9 cellular contexts compared by ENCODE assay signal in the genomic region with DNA sequence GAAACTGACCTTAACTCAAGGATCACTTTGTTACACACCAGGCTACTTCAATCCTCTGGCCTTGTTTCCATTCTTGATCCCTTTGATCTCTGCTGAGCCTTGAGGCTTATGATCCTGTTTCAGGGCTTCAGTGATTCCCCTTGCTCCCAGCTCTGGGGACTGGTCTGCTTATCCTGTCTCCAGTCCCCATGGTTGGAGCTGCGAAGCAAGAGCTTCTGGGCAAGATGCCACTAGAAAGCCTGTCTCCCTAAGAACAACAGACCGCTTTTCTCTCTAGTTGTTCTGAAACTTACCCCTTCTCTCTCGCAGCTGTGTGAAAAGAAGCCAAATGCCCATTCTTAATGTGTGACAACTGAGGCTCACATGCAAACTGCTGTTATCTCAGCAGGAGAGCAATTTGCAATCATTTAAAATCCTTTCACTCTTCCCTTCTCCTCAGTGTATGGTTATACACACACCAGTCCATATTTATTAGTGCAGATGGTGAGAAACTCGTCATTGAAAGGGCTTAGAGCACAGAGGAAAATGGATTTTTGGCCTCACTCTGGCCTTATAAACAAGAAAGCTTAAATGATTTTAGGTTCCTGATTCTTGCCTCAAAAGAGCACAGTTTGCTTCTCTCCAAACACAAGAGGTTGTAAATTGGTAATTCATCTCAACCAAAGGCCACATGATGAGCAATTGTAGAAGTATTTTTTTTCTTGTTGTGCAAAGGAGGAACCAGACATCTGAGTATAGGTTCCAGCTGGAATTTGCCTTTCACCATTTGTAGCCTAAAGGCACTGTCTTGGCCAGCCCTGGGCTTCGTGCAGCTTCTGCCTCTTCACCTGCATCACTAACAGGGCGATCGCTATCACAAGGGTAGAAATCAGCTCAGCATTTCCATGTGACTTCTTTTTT.
DNase-seq lines count a peak whose midpoint lies in the region; ATAC-seq and TF ChIP-seq lines count a peak whose summit lies in the region.
"Had no signal": no experiment of that assay in that cellular context is flagged by ENCODE, and none has a peak within 500 bp of the region (broad histone marks: within the 10 kb centered on the region; RNA-seq: fewer than 3 reads in every experiment).

No MANE protein-coding gene starts in this region.

- H3K79me2 ChIP-seq in H9 (ENCODE audit: insufficient read depth, low read length) (no peaks in the 10 kb centered on the region), OCI-LY1 (ENCODE audit: insufficient read depth, low read length) (no peaks in the 10 kb centered on the region)

- H4K20me1 ChIP-seq in H9 (ENCODE audit: control insufficient read depth, insufficient read depth, insufficient read length), result no peaks in the 10 kb centered on the region
- no peaks in the 10 kb centered on the region for H4K20me1 ChIP-seq in OCI-LY1 (ENCODE audit: insufficient read depth, low read length)

- no peak overlapping the region for H4K5ac ChIP-seq in H9 (ENCODE audit: insufficient read length, low read depth, low read length)

- no CpG with 5 or more reads among the region's 7 CpGs for WGBS in H9 (ENCODE audit: extremely low coverage, insufficient read length, low lambda C conversion rate)

- no peak overlapping the region for H3K23ac ChIP-seq in H9 (ENCODE audit: insufficient read length, low read depth, low read length)

- H3K4me2 ChIP-seq in H9 (ENCODE audit: insufficient read depth, insufficient read length, low read length) (no peak overlapping the region), OCI-LY1 (ENCODE audit: low read length) (peak overlapping the region; percentile 9)

- H3K4me1 ChIP-seq in H9 (ENCODE audit: insufficient read depth, low read length), result no peaks in the 10 kb centered on the region; the same call in 1 of the 2 replicates
- peaks cover 50% of the 10 kb centered on the region for H3K4me1 ChIP-seq in OCI-LY1 (ENCODE audit: insufficient read depth, low read length, severe bottlenecking)

- H2BK5ac ChIP-seq in H9 (ENCODE audit: insufficient read length, low read length), result no peak overlapping the region

- H3K79me1 ChIP-seq in H9 (ENCODE audit: insufficient read depth, low read depth, low read length, poor library complexity, severe bottlenecking), result no peaks in the 10 kb centered on the region

- H2AFZ ChIP-seq in H9 (ENCODE audit: low read length), result no peak overlapping the region
- H2AFZ ChIP-seq in OCI-LY1 (ENCODE audit: low read length), result no peak overlapping the region

- H3K9me3 Mint-ChIP-seq in H9 (no peaks in the 10 kb centered on the region), chondrocyte (ENCODE audit: low read depth) (no peaks in the 10 kb centered on the region)

- H3K4me1 Mint-ChIP-seq in H9, result peaks cover 33 to 46% of the 10 kb centered on the region in 2 experiments
- peaks cover 25% of the 10 kb centered on the region for H3K4me1 Mint-ChIP-seq in chondrocyte (ENCODE audit: low read depth)

- H3T11ph ChIP-seq in H9 (ENCODE audit: low read length), result no peak overlapping the region

- H3K36me3 ChIP-seq in OCI-LY1 (ENCODE audit: insufficient read depth, low read length), result no peaks in the 10 kb centered on the region
- H3K36me3 ChIP-seq: spleen had no signal

- peak overlapping the region in 2 of 3 experiments; percentile 17 to 63; a peak in 2 of 7 replicates for H3K27ac Mint-ChIP-seq in H9
- no peak overlapping the region for H3K27ac Mint-ChIP-seq in chondrocyte (ENCODE audit: unreplicated experiment)

- H3F3A ChIP-seq in OCI-LY1 (ENCODE audit: insufficient read depth, low read length), result no peaks in the 10 kb centered on the region

- H3K23me2 ChIP-seq in H9 (ENCODE audit: insufficient read length, low read depth, low read length, poor library complexity, severe bottlenecking), result no peaks in the 10 kb centered on the region

- POLR2A ChIA-PET in GM10248 (lab: Yijun Ruan, JAX), result no interaction called here

- H3K9me2 ChIP-seq in OCI-LY1 (ENCODE audit: low read depth, low read length), result no peaks in the 10 kb centered on the region

- no peak overlapping the region for H3K14ac ChIP-seq in H9 (ENCODE audit: insufficient read depth, low read length)

- H2BK120ac ChIP-seq in H9 (ENCODE audit: low read depth, low read length, poor library complexity, severe bottlenecking), result no peak overlapping the region

- no peak overlapping the region for H2BK12ac ChIP-seq in H9 (ENCODE audit: insufficient read length, low read depth, low read length)

- no peaks in the 10 kb centered on the region for H3K27me3 ChIP-seq in H9 (ENCODE audit: insufficient read depth, low read length)
- H3K27me3 ChIP-seq in OCI-LY1 (ENCODE audit: insufficient read depth, low read length), result no peaks in the 10 kb centered on the region

- H3K4me3 Mint-ChIP-seq in H9 (no peak overlapping the region), chondrocyte (ENCODE audit: unreplicated experiment) (no peak overlapping the region)

- TF ChIP-seq CTCF in H9 (conservative IDR thresholded peaks at IDR 0.05) (no peak), OCI-LY1 (IDR thresholded peaks at IDR 0.05; ENCODE audit: low read length) (no peak), fibroblast of the aortic adventitia (IDR thresholded peaks at IDR 0.05; ENCODE audit: insufficient read depth, low read length) (no peak), GM10248 (IDR thresholded peaks at IDR 0.05; ENCODE audit: control extremely low read depth, extremely low read depth, low read depth, missing control alignments) (no peak), chondrocyte (IDR thresholded peaks at IDR 0.05) (no peak)

- CTCF ChIA-PET in GM10248 (lab: Yijun Ruan, JAX), result interaction anchor here (1.4 to 4.0 kb wide), 3 partner anchors 10 to 19 kb away, joined by 5 to 17 read pairs (median 7); no protein-coding TSS in a partner anchor

- no peak overlapping the region for H2AK5ac ChIP-seq in H9 (ENCODE audit: insufficient read length, low read length)

- no peak overlapping the region for H3K56ac ChIP-seq in H9 (ENCODE audit: insufficient read length, low read depth, low read length)

- H4K8ac ChIP-seq in H9 (replicated peaks; ENCODE audit: insufficient read length, low read depth, low read length), result no peak overlapping the region

- H3K27ac ChIP-seq in H9 (ENCODE audit: insufficient read length, low read depth, low read length) (no peak overlapping the region), OCI-LY1 (ENCODE audit: low read depth, low read length, poor library complexity, severe bottlenecking) (peak overlapping the region; percentile 87)
- H3K27ac ChIP-seq: spleen had no signal

- H3K4me3 ChIP-seq in OCI-LY1 (ENCODE audit: low read depth, low read length, poor library complexity, severe bottlenecking) (no peak overlapping the region), fibroblast of the aortic adventitia (ENCODE audit: low read depth, low read length) (no peak overlapping the region)
- H3K4me3 ChIP-seq: spleen had no signal

- ATAC-seq in HG03196 (IDR thresholded peaks at IDR 0.05; ENCODE audit: unreplicated experiment), result no peak

- no peak overlapping the region for H2BK20ac ChIP-seq in H9 (ENCODE audit: low read depth, low read length, poor library complexity, severe bottlenecking)

- no peak overlapping the region for H3K9ac ChIP-seq in H9 (ENCODE audit: extremely low read depth, insufficient read length, low read length)
- H3K9ac ChIP-seq in OCI-LY1 (ENCODE audit: low read length), result peak overlapping the region; percentile 16

- H3K27me3 Mint-ChIP-seq in H9 (ENCODE audit: low read depth) (peaks cover 40% of the 10 kb centered on the region), chondrocyte (ENCODE audit: low read depth) (peaks cover 3% of the 10 kb centered on the region)

- H3K18ac ChIP-seq in H9 (ENCODE audit: insufficient read length, low read depth, low read length), result no peak overlapping the region

- H3K9me3 ChIP-seq in H9 (ENCODE audit: control insufficient read depth, low read depth, low read length) (no peaks in the 10 kb centered on the region), OCI-LY1 (ENCODE audit: low read length) (no peaks in the 10 kb centered on the region)
- H3K9me3 ChIP-seq: spleen had no signal

- no peak overlapping the region for H4K91ac ChIP-seq in H9 (ENCODE audit: insufficient read length, low read depth, low read length)

- no peak overlapping the region for H2BK15ac ChIP-seq in H9 (ENCODE audit: low read depth, low read length)

- no peak overlapping the region for H3K4ac ChIP-seq in H9 (ENCODE audit: low read depth, low read length)

- H3K36me3 Mint-ChIP-seq in H9 (ENCODE audit: insufficient read depth in 1 of 3, low read depth in 3 of 3) (peaks cover 0 to 2% (median 0%) of the 10 kb centered on the region in 3 experiments; a peak in 2 of 7 replicates), chondrocyte (ENCODE audit: low read depth) (peaks cover 1% of the 10 kb centered on the region)

- DNase-seq in H9 (peak; percentile 40), fibroblast of the aortic adventitia (ENCODE audit: low read depth) (peak; percentile 46), renal cortical epithelial cell (ENCODE audit: low read depth) (peak; percentile 83), GM10248 (ENCODE audit: extremely low spot score) (no peak), NK-92 (lab: John Stamatoyannopoulos, UW; ENCODE audit: unreplicated experiment) (no peak), chondrocyte (ENCODE audit: low spot score) (no peak)
- DNase-seq: spleen had no signal

Comparison
In these comparisons a context has a peak if more than half of its experiments do, and no peak if none do; other contexts are left out.
1. DNase-seq: peak in H9 (single experiment), fibroblast of the aortic adventitia (single experiment) and renal cortical epithelial cell (single experiment); none in GM10248 (single experiment), NK-92 (single experiment) and chondrocyte (single experiment).